ENCODE assay signal across 21 cellular contexts in genomic region chr12:113917393-113917792, GRCh38. TPM values are rescaled to one million over a fixed set of nuclear protein-coding genes. Genes with fewer than 3 reads are reported as not detected.
A peak's percentile ranks its signal among the peaks of the same experiment; 100 is the strongest.
DNase-seq lines count a peak whose midpoint lies in the region; ATAC-seq, FAIRE-seq and TF ChIP-seq lines count a peak whose summit lies in the region.
"Had no signal": no experiment of that assay in that cellular context is flagged by ENCODE, and none has a peak within 500 bp of the region (broad histone marks: within the 10 kb centered on the region; RNA-seq: fewer than 3 reads in every experiment).

No MANE protein-coding gene starts in this region.

- H3K79me2 ChIP-seq in OCI-LY7 (ENCODE audit: insufficient read depth, low read depth, low read length) = no peaks in the 10 kb centered on the region

- no peaks in the 10 kb centered on the region for H3K27me3 ChIP-seq in spleen (replicated peaks in 1 of 7)

- no peaks in the 10 kb centered on the region for H3K4me1 Mint-ChIP-seq in natural killer cell treated with Interleukin-12 subunit alpha and Interleukin-12 subunit beta and Interleukin-15 and Interleukin-18, amount 100 ng/mL, for 72 hours (ENCODE audit: low read depth in 2 of 2)
- no peaks in the 10 kb centered on the region for H3K4me1 Mint-ChIP-seq in natural killer cell
- H3K4me1 Mint-ChIP-seq: B cell had no signal

- H3K4me3 Mint-ChIP-seq in natural killer cell treated with Interleukin-12 subunit alpha and Interleukin-12 subunit beta and Interleukin-15 and Interleukin-18, amount 100 ng/mL, for 72 hours = no peak overlapping the region
- no peak overlapping the region for H3K4me3 Mint-ChIP-seq in natural killer cell
- H3K4me3 Mint-ChIP-seq: B cell; CD4-positive, alpha-beta T cell; CD8-positive, alpha-beta T cell had no signal

- peak overlapping the region; percentile 39 for H3K4me3 ChIP-seq in OCI-LY7 (ENCODE audit: low read depth, low read length, poor library complexity, severe bottlenecking)
- no peak overlapping the region for H3K4me3 ChIP-seq in spleen
- no peak overlapping the region for H3K4me3 ChIP-seq in kidney (ENCODE audit: low read length in 2 of 2)
- H3K4me3 ChIP-seq: A549 had no signal

- no peaks in the 10 kb centered on the region for H3K9me2 ChIP-seq in OCI-LY7 (ENCODE audit: insufficient read depth, low read length)

- H3K4me2 ChIP-seq in OCI-LY7 (ENCODE audit: low read length) = peak overlapping the region; percentile 69
- H3K4me2 ChIP-seq: A549 had no signal

- no peaks in the 10 kb centered on the region for H3K27me3 Mint-ChIP-seq in natural killer cell treated with Interleukin-12 subunit alpha and Interleukin-12 subunit beta and Interleukin-15 and Interleukin-18, amount 100 ng/mL, for 72 hours
- H3K27me3 Mint-ChIP-seq in natural killer cell (ENCODE audit: low read depth in 2 of 2) = no peaks in the 10 kb centered on the region
- H3K27me3 Mint-ChIP-seq: B cell; CD4-positive, alpha-beta T cell had no signal

- H3K9ac ChIP-seq in kidney (ENCODE audit: low read length in 2 of 2) = no peak overlapping the region

- no peak for TF ChIP-seq CTCF in natural killer cell (IDR thresholded peaks at IDR 0.05)
- no peak for TF ChIP-seq CTCF in OCI-LY7 (conservative IDR thresholded peaks at IDR 0.05; ENCODE audit: low read length)
- no peak for TF ChIP-seq CTCF in spleen (IDR thresholded peaks at IDR 0.05 in 8 of 11, conservative IDR thresholded peaks at IDR 0.05 in 3 of 11)
- no peak for TF ChIP-seq CTCF in kidney (IDR thresholded peaks at IDR 0.05; ENCODE audit: borderline replicate concordance, extremely low read depth, insufficient read depth)

- DNase-seq in natural killer cell treated with Interleukin-12 subunit alpha and Interleukin-12 subunit beta and Interleukin-15 and Interleukin-18, amount 100 ng/mL, for 72 hours (ENCODE audit: low spot score) = peak; percentile 1
- no peak for DNase-seq in natural killer cell
- no peak for DNase-seq in OCI-LY7 (ENCODE audit: low spot score)
- peak; percentile 7 for DNase-seq in spleen
- DNase-seq in kidney = no peak
- DNase-seq in germinal center (ENCODE audit: low spot score) = no peak
- DNase-seq: AML-193; Caco-2; Calu3; CD4-positive, alpha-beta T cell; CD8-positive, alpha-beta T cell; DMS79 treated with DMSO at 0.1 percent for 48 hours; GF-D8 had no signal

- H3K9me3 Mint-ChIP-seq in natural killer cell treated with Interleukin-12 subunit alpha and Interleukin-12 subunit beta and Interleukin-15 and Interleukin-18, amount 100 ng/mL, for 72 hours = no peaks in the 10 kb centered on the region
- H3K9me3 Mint-ChIP-seq in natural killer cell = no peaks in the 10 kb centered on the region
- H3K9me3 Mint-ChIP-seq: CD4-positive, alpha-beta T cell; CD8-positive, alpha-beta T cell had no signal

- H3K9me3 ChIP-seq in OCI-LY7 (ENCODE audit: low read length) = no peaks in the 10 kb centered on the region
- H3K9me3 ChIP-seq in spleen = no peaks in the 10 kb centered on the region
- H3K9me3 ChIP-seq in kidney (ENCODE audit: control insufficient read depth in 1 of 2, low read length in 2 of 2) = no peaks in the 10 kb centered on the region
- H3K9me3 ChIP-seq: A549, Caco-2 had no signal

- 91 to 99% (median 98%) methylated on average over 5 of the region's 5 CpGs for WGBS in spleen, 5 donors

- no peak overlapping the region for H2AFZ ChIP-seq in OCI-LY7 (ENCODE audit: low read length)

- H3K36me3 ChIP-seq in OCI-LY7 (ENCODE audit: insufficient read depth, low read length) (peaks cover 26% of the 10 kb centered on the region), spleen (peaks cover 0 to 100% (median 69%) of the 10 kb centered on the region in 6 donors), kidney (ENCODE audit: control insufficient read depth in 1 of 2, insufficient read depth in 2 of 2, low read length in 2 of 2) (peaks cover 4 to 11% of the 10 kb centered on the region in 2 donors)

- H3K27ac ChIP-seq in OCI-LY7 (ENCODE audit: low read depth, low read length, poor library complexity, severe bottlenecking) (peak overlapping the region; percentile 88), spleen (no peak overlapping the region), kidney (ENCODE audit: low read depth in 2 of 2, low read length in 2 of 2) (no peak overlapping the region)
- H3K27ac ChIP-seq: 22Rv1, A549, C4-2B had no signal

- no peaks in the 10 kb centered on the region for H4K20me1 ChIP-seq in OCI-LY7 (ENCODE audit: insufficient read depth, low read length)

- intact Hi-C loops in natural killer cell (cut with micrococcal nuclease) (no loop called here), OCI-LY7 (cut with micrococcal nuclease; ENCODE audit: unreplicated experiment) (no loop called here), spleen (cut with DNase I; ENCODE audit: low total_unique reads) (no loop called here), kidney (cut with DNase I) (loop anchor here (10.0 kb wide), 1 partner anchor 453 kb away; no protein-coding TSS in a partner anchor)

- POLR2A ChIA-PET in OCI-LY7 (lab: Charles Lee) = interaction anchor here (0.6 to 0.9 kb wide), 6 partner anchors 10 to 1160 kb away, joined by 3 to 5 read pairs (median 4); no protein-coding TSS in a partner anchor

- CTCF ChIA-PET in OCI-LY7 (lab: Charles Lee; ENCODE audit: unreplicated experiment) = interaction anchor here (0.6 kb wide), 1 partner anchor 506 kb away, joined by 3 read pairs; no protein-coding TSS in a partner anchor

- peaks cover 31% of the 10 kb centered on the region for H3K4me1 ChIP-seq in OCI-LY7 (ENCODE audit: insufficient read depth, low read length, poor library complexity, severe bottlenecking)
- H3K4me1 ChIP-seq in spleen = no peaks in the 10 kb centered on the region
- no peaks in the 10 kb centered on the region for H3K4me1 ChIP-seq in kidney (ENCODE audit: control insufficient read depth in 1 of 2, insufficient read depth in 1 of 2, low read depth in 1 of 2, low read length in 2 of 2)
- H3K4me1 ChIP-seq: A549, Caco-2 had no signal

- H3K27ac Mint-ChIP-seq in natural killer cell treated with Interleukin-12 subunit alpha and Interleukin-12 subunit beta and Interleukin-15 and Interleukin-18, amount 100 ng/mL, for 72 hours = no peak overlapping the region
- H3K27ac Mint-ChIP-seq in natural killer cell = no peak overlapping the region
- H3K27ac Mint-ChIP-seq: B cell; CD4-positive, alpha-beta T cell; CD8-positive, alpha-beta T cell had no signal

- FAIRE-seq in kidney (lab: Jason Lieb, UNC) = no peak
- FAIRE-seq: A549, D721Med, G401.6, GM12891, GM19239 had no signal

- no peaks in the 10 kb centered on the region for H3K36me3 Mint-ChIP-seq in natural killer cell treated with Interleukin-12 subunit alpha and Interleukin-12 subunit beta and Interleukin-15 and Interleukin-18, amount 100 ng/mL, for 72 hours
- H3K36me3 Mint-ChIP-seq in natural killer cell = no peaks in the 10 kb centered on the region

- no peak for TF ChIP-seq POLR2A in spleen (IDR thresholded peaks at IDR 0.05)

- no TSS peak for BruUV-seq in OCI-LY7 (replicated peaks; lab: Mats Ljungman, UMichigan)

- no peak for ATAC-seq in natural killer cell treated with Interleukin-12 subunit alpha and Interleukin-12 subunit beta and Interleukin-15 and Interleukin-18, amount 100 ng/mL, for 72 hours
- ATAC-seq in natural killer cell = no peak
- ATAC-seq: A549; CD8-positive, alpha-beta T cell had no signal

RNA-seq across cellular contexts. Expression of gene RBM19, which starts 48.7 kb away (rescaled TPM):
- 10 to 100 TPM; 46.9 to 77.8 TPM for total RNA-seq in natural killer cell treated with Interleukin-12 subunit alpha and Interleukin-12 subunit beta and Interleukin-15 and Interleukin-18, amount 100 ng/mL, for 72 hours
- total RNA-seq in natural killer cell (10 to 100 TPM; 49.9 to 70.6 (median 60.9) TPM), OCI-LY7 (2022) (37.7 and 46.2 TPM in 2 replicates), spleen (10 to 100 TPM; 29.1 to 46.7 (median 34.8) TPM), kidney (34.7 TPM)
- 30.8 and 37.8 TPM in 2 replicates for total RNA-seq in OCI-LY7 (2014; rRNA removed; shearing (Covaris generic))
- polyA plus RNA-seq in spleen (10 to 100 TPM; 13.6 to 22.5 (median 15.7) TPM), kidney (ENCODE audit: insufficient read depth, low read depth, low replicate concordance) (12.3 TPM)

Comparison
In these comparisons a context has a peak if more than half of its experiments do, and no peak if none do; other contexts are left out.
1. DNase-seq: peak in natural killer cell treated with Interleukin-12 subunit alpha and Interleukin-12 subunit beta and Interleukin-15 and Interleukin-18, amount 100 ng/mL, for 72 hours (single experiment) and spleen (single experiment); none in natural killer cell (single experiment), OCI-LY7 (single experiment), kidney (single experiment) and germinal center (single experiment).